1 cellular context compared by ENCODE assay signal in the genomic region with DNA sequence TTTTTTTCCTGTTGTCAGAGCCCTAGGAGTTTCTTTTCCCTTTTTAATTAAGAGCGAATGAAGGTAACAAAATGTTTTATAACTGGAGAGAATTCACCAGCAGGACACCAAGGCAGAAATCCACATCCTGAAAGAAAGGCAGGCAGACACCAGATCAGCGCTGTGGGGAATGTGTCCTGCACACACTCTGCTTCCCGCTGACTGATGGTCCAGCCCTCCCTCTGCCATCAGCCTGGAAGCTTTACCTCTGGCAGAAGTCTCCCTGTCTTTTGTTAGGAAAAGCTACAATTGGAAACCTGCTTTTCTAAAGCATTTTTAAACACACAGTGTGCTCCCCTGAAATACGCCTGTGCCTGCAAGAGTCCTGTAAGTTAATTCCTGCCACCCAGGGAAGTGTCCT.
TF ChIP-seq lines count a peak whose summit lies in the region.

No MANE protein-coding gene starts in this region.

TF ChIP-seq in IMR-90, 13 proteins besides CTCF, POLR2A, EP300 and RAD21 (continued from another document):
- TF ChIP-seq, protein P1, sequence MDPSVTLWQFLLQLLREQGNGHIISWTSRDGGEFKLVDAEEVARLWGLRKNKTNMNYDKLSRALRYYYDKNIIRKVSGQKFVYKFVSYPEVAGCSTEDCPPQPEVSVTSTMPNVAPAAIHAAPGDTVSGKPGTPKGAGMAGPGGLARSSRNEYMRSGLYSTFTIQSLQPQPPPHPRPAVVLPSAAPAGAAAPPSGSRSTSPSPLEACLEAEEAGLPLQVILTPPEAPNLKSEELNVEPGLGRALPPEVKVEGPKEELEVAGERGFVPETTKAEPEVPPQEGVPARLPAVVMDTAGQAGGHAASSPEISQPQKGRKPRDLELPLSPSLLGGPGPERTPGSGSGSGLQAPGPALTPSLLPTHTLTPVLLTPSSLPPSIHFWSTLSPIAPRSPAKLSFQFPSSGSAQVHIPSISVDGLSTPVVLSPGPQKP (IDR thresholded peaks at IDR 0.05; ENCODE audit: borderline replicate concordance, low read depth, low read length): no peak
- TF ChIP-seq MAZ (IDR thresholded peaks at IDR 0.05; ENCODE audit: borderline replicate concordance, low read depth, low read length) (no peak), FOS (IDR thresholded peaks at IDR 0.05; ENCODE audit: low read depth, low read length) (no peak), MAFK (IDR thresholded peaks at IDR 0.05; ENCODE audit: low read depth, low read length) (no peak), SMC3 (IDR thresholded peaks at IDR 0.05; ENCODE audit: low read depth, low read length) (no peak), BHLHE40 (IDR thresholded peaks at IDR 0.05; ENCODE audit: low read depth, low read length) (no peak)
